Comparison of ENCODE assay signal across 1 cellular context in genomic region chr3:38038447-38038911, GRCh38.
TF ChIP-seq lines count a peak whose summit lies in the region.

No MANE protein-coding gene starts in this region.

TF ChIP-seq in GM12878, 131 proteins besides CTCF, POLR2A, EP300 and RAD21:
- no peak for TF ChIP-seq CBFB (IDR thresholded peaks at IDR 0.05; ENCODE audit: low read depth)
- TF ChIP-seq POU2F2 (IDR thresholded peaks at IDR 0.05; ENCODE audit: borderline replicate concordance, low read depth, low read length) = no peak
- TF ChIP-seq MEF2B (IDR thresholded peaks at IDR 0.05; ENCODE audit: partially characterized antibody, poor library complexity, severe bottlenecking) = no peak
- TF ChIP-seq BCLAF1 (IDR thresholded peaks at IDR 0.05) = no peak
- no peak for TF ChIP-seq STAT3 (IDR thresholded peaks at IDR 0.05; ENCODE audit: low read depth, low read length)
- no peak for TF ChIP-seq SUPT20H (IDR thresholded peaks at IDR 0.05; ENCODE audit: borderline replicate concordance, control insufficient read depth, low read depth, low read length)
- no peak for TF ChIP-seq KDM1A (IDR thresholded peaks at IDR 0.05; ENCODE audit: borderline replicate concordance)
- no peak for TF ChIP-seq ETV6 (conservative IDR thresholded peaks at IDR 0.05 in 1 of 2, IDR thresholded peaks at IDR 0.05 in 1 of 2; ENCODE audit: borderline replicate concordance in 1 of 2, low read depth in 1 of 2)
- TF ChIP-seq RUNX3 (IDR thresholded peaks at IDR 0.05; ENCODE audit: low read length) = no peak
- TF ChIP-seq PBX3 (IDR thresholded peaks at IDR 0.05; ENCODE audit: insufficient replicate concordance, low read depth, low read length) = no peak
- no peak for TF ChIP-seq SP1 (IDR thresholded peaks at IDR 0.05; ENCODE audit: low read depth, low read length)
- TF ChIP-seq SUZ12 (IDR thresholded peaks at IDR 0.05; ENCODE audit: unreplicated experiment) = no peak
